In the genomic region with DNA sequence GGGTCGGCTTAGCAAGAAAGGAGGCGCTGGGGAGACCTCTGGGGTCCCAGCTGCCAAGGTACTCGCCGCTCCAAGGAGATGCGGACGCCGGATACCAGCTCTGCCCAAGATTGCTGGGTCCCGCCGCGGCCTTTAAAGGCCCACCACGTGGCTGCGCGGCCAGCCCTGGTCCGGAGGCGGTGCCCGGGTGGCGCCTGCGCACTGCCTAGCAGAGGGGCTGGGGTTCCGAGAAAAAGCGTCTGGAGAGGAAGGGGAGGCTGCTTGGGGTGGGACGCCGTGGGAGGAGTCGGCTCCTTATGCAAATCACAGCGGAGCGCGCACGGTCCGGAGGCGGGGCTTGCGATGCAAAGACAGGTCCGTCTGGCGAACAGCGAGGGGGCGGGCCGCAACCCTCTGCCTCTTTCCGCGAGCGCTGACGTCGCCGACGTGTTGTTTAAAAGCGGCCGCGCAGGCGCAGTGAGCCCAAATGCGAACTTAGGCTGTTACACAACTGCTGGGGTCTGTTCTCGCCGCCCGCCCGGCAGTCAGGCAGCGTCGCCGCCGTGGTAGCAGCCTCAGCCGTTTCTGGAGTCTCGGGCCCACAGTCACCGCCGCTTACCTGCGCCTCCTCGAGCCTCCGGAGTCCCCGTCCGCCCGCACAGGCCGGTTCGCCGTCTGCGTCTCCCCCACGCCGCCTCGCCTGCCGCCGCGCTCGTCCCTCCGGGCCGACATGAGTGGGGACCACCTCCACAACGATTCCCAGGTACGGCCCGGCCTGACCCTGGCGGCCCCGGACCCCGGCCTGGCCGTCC, we compare ENCODE assay signal across 7 cellular contexts. TPM values are rescaled to one million over a fixed set of nuclear protein-coding genes. Genes with fewer than 3 reads are reported as not detected.
DNase-seq lines count a peak whose midpoint lies in the region; ATAC-seq and TF ChIP-seq lines count a peak whose summit lies in the region.

TOP1 (plus strand) TSS at position 464 of the 791 bp plus-strand sequence; CDS start at position 710, 246 bp downstream.

- H3K9me3 ChIP-seq in hepatocyte (ENCODE audit: low read depth): no peaks in the 10 kb centered on the region

- peak; percentile 99 for DNase-seq in NCI-H2081 (lab: John Stamatoyannopoulos, UW)
- peak; percentile 99 for DNase-seq in T1000 (lab: John Stamatoyannopoulos, UW)
- DNase-seq in astrocyte of the hippocampus (ENCODE audit: low read depth, low spot score): peak; percentile 100
- DNase-seq in hepatocyte (ENCODE audit: low spot score): peak; percentile 100
- peak; percentile 98 for DNase-seq in retina

- H3K9me2 ChIP-seq in hepatocyte (replicated peaks; ENCODE audit: insufficient read depth): no peaks in the 10 kb centered on the region

- H3K36me3 ChIP-seq in hepatocyte (replicated peaks; ENCODE audit: insufficient read depth, low read depth): no peaks in the 10 kb centered on the region

- no peaks in the 10 kb centered on the region for H3K27me3 ChIP-seq in hepatocyte

- peak; percentile 70 for ATAC-seq in GM18508 (IDR thresholded peaks at IDR 0.05; ENCODE audit: insufficient read depth, unreplicated experiment)
- ATAC-seq in HG03025 (IDR thresholded peaks at IDR 0.05; ENCODE audit: low FRiP score, unreplicated experiment): peak; percentile 84

- TF ChIP-seq CTCF in hepatocyte (IDR thresholded peaks at IDR 0.05; ENCODE audit: poor library complexity): no peak

- peaks cover 33% of the 10 kb centered on the region for H4K20me1 ChIP-seq in hepatocyte (ENCODE audit: insufficient read depth, poor library complexity, severe bottlenecking)

- 2% methylated on average over 70 of the region's 85 CpGs for WGBS in hepatocyte (ENCODE audit: low lambda C conversion rate, missing lambda C conversion rate)

- H3K79me2 ChIP-seq in hepatocyte: peaks cover 48% of the 10 kb centered on the region

- peak within 1 kb of the TSS; percentile 96 for H3K4me3 ChIP-seq in hepatocyte

- H3K4me1 ChIP-seq in hepatocyte (ENCODE audit: insufficient read depth): peaks cover 30% of the 10 kb centered on the region

- H2AFZ ChIP-seq in hepatocyte: peak within 1 kb of the TSS; percentile 22

- H3K4me2 ChIP-seq in hepatocyte: peak within 1 kb of the TSS; percentile 82

- peak within 1 kb of the TSS; percentile 99 for H3K27ac ChIP-seq in hepatocyte

RNA-seq across cellular contexts. Expression of gene TOP1, which starts in this region (rescaled TPM):
- total RNA-seq in hepatocyte: 38.2 and 39.9 TPM in 2 replicates
- 28.3 and 33.3 TPM in 2 replicates for polyA plus RNA-seq in hepatocyte

Comparison
In these comparisons a context has a peak if more than half of its experiments do, and no peak if none do; other contexts are left out.
1. Peak in every context shown above with its lines: DNase-seq, ATAC-seq, H3K4me3 ChIP-seq and H3K27ac ChIP-seq.